18 cellular contexts compared by ENCODE assay signal in the genomic region with DNA sequence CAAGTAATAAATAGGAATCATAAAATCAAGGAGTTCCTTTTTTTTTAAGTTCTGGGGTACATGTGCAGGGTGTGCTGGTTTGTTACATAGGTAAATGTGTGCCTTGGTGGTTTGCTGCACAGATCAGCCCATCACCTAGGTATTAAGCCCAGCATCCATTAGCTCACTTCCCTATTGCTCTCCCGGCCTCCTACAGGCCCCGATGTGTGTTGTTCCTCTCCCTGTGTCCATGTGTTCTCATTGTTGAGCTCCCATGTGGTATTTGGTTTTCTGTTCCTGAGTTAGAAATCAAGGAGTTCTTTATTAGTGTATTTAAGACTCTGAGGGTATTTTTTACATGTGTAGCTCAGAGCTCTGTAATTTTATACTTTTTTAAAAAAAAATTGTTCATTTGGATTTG.
DNase-seq lines count a peak whose midpoint lies in the region; ATAC-seq, FAIRE-seq and TF ChIP-seq lines count a peak whose summit lies in the region.
"Had no signal": no experiment of that assay in that cellular context is flagged by ENCODE, and none has a peak within 500 bp of the region (broad histone marks: within the 10 kb centered on the region; RNA-seq: fewer than 3 reads in every experiment).

No MANE protein-coding gene starts in this region.

- peak; percentile 88 for ATAC-seq in HepG2
- ATAC-seq in right lobe of liver: no peak
- peak; percentile 18 for ATAC-seq in foreskin keratinocyte
- ATAC-seq in HG02588 (IDR thresholded peaks at IDR 0.05; ENCODE audit: unreplicated experiment): no peak
- ATAC-seq: HCT116, K562 had no signal

- peak; percentile 28 for DNase-seq in HepG2 (ENCODE audit: low spot score)
- DNase-seq in right lobe of liver: no peak
- peak; percentile 18 for DNase-seq in NCI-H69 (lab: John Stamatoyannopoulos, UW)
- no peak for DNase-seq in foreskin keratinocyte
- DNase-seq in type B pancreatic cell (ENCODE audit: extremely low spot score, unreplicated experiment): no peak
- DNase-seq in Karpas-422: no peak
- DNase-seq in activated naive CD4-positive, alpha-beta T cell treated with anti-CD3 and anti-CD28 coated beads, Interleukin-2, amount 50 U/mL, for 16 hours: no peak
- DNase-seq: C1 segment of cervical spinal cord; CD8-positive, alpha-beta memory T cell; DMS79; NCI-H1436; NCI-H2029; NCI-H748 treated with DMSO at 0.1 percent for 48 hours; OCI-M1; RPMI8226 had no signal

- no peak overlapping the region for H3K27ac ChIP-seq in HepG2 (ENCODE audit: extremely low read length, insufficient read depth, low read length)
- no peak overlapping the region for H3K27ac ChIP-seq in right lobe of liver
- no peak overlapping the region for H3K27ac ChIP-seq in foreskin keratinocyte
- H3K27ac ChIP-seq in Karpas-422 (ENCODE audit: low read length): no peak overlapping the region

- intact Hi-C loops in HepG2 (cut with micrococcal nuclease; ENCODE audit: unreplicated experiment) (no loop called here), right lobe of liver (cut with DNase I) (no loop called here)

- H3K4me3 Mint-ChIP-seq in type B pancreatic cell: no peak overlapping the region
- H3K4me3 Mint-ChIP-seq: CD8-positive, alpha-beta memory T cell had no signal

- TF ChIP-seq EP300 in HepG2 (IDR thresholded peaks at IDR 0.05; ENCODE audit: low read depth in 2 of 2, low read length in 2 of 2) (no peak), HepG2 (CRISPR knock-in tag; IDR thresholded peaks at IDR 0.05; ENCODE audit: borderline replicate concordance) (no peak)

- no peaks in the 10 kb centered on the region for H4K20me1 ChIP-seq in HepG2 (ENCODE audit: insufficient read depth, low read length)
- no peaks in the 10 kb centered on the region for H4K20me1 ChIP-seq in Karpas-422 (ENCODE audit: insufficient read depth, low read depth, low read length)

- CTCF ChIA-PET in HepG2 (lab: Yijun Ruan, JAX; ENCODE audit: low intra/inter-chr PET ratio, low total read pairs): no interaction called here

- no peak for TF ChIP-seq RAD21 in HepG2 (CRISPR knock-in tag; IDR thresholded peaks at IDR 0.05)

- no peak overlapping the region for H3K4me2 ChIP-seq in HepG2 (ENCODE audit: low read depth, low read length)
- no peak overlapping the region for H3K4me2 ChIP-seq in Karpas-422 (ENCODE audit: low read depth, low read length, poor library complexity, severe bottlenecking)

- no peaks in the 10 kb centered on the region for H3K4me1 ChIP-seq in HepG2 (ENCODE audit: insufficient read depth, low read length)
- no peaks in the 10 kb centered on the region for H3K4me1 ChIP-seq in right lobe of liver
- no peaks in the 10 kb centered on the region for H3K4me1 ChIP-seq in foreskin keratinocyte
- H3K4me1 ChIP-seq in Karpas-422 (ENCODE audit: low read length): no peaks in the 10 kb centered on the region

- no peaks in the 10 kb centered on the region for H3K9me2 ChIP-seq in Karpas-422 (replicated peaks; ENCODE audit: insufficient read depth, low read length)

- H3K4me3 ChIP-seq in HepG2 (replicated peaks in 1 of 3; ENCODE audit: insufficient read depth in 1 of 3, low read depth in 2 of 3, low read length in 3 of 3): no peak overlapping the region
- H3K4me3 ChIP-seq in right lobe of liver: no peak overlapping the region
- no peak overlapping the region for H3K4me3 ChIP-seq in Karpas-422 (ENCODE audit: low read length)
- H3K4me3 ChIP-seq: K562 had no signal

- no peak for FAIRE-seq in HepG2 (lab: Jason Lieb, UNC)
- FAIRE-seq: K562 had no signal

- H3K9ac ChIP-seq in HepG2 (ENCODE audit: insufficient read depth, low read depth, low read length) (no peak overlapping the region), Karpas-422 (ENCODE audit: low read length) (no peak overlapping the region)

- H3K9me3 ChIP-seq in HepG2 (ENCODE audit: low read length) (no peaks in the 10 kb centered on the region), right lobe of liver (no peaks in the 10 kb centered on the region), Karpas-422 (ENCODE audit: low read length) (no peaks in the 10 kb centered on the region)

- BruUV-seq in HepG2 (replicated peaks; lab: Mats Ljungman, UMichigan): no TSS peak

- no peaks in the 10 kb centered on the region for H3K27me3 ChIP-seq in HepG2 (ENCODE audit: control insufficient read depth in 1 of 2, insufficient read depth in 2 of 2, low read length in 2 of 2)
- H3K27me3 ChIP-seq in right lobe of liver: no peaks in the 10 kb centered on the region
- H3K27me3 ChIP-seq in foreskin keratinocyte: no peaks in the 10 kb centered on the region
- H3K27me3 ChIP-seq in Karpas-422 (ENCODE audit: low read length): no peaks in the 10 kb centered on the region

- H3K9me3 Mint-ChIP-seq in type B pancreatic cell: no peaks in the 10 kb centered on the region
- H3K9me3 Mint-ChIP-seq: CD8-positive, alpha-beta memory T cell had no signal

- peaks cover 13% of the 10 kb centered on the region for H3K36me3 Mint-ChIP-seq in type B pancreatic cell

- peaks cover 21 to 57% of the 10 kb centered on the region in 2 experiments for H3K36me3 ChIP-seq in HepG2 (replicated peaks in 1 of 2; ENCODE audit: control insufficient read depth in 1 of 2, insufficient read depth in 2 of 2, low read length in 2 of 2)
- H3K36me3 ChIP-seq in right lobe of liver: peaks cover 0 to 20% (median 10%) of the 10 kb centered on the region in 4 donors
- peaks cover 33% of the 10 kb centered on the region for H3K36me3 ChIP-seq in Karpas-422 (ENCODE audit: insufficient read depth, low read length)

- no peak overlapping the region for H3K27ac Mint-ChIP-seq in type B pancreatic cell
- H3K27ac Mint-ChIP-seq: CD8-positive, alpha-beta memory T cell had no signal

- TF ChIP-seq CTCF in HepG2 (CRISPR knock-in tag; IDR thresholded peaks at IDR 0.05): no peak
- no peak for TF ChIP-seq CTCF in right lobe of liver (IDR thresholded peaks at IDR 0.05)
- TF ChIP-seq CTCF in foreskin keratinocyte (conservative IDR thresholded peaks at IDR 0.05): peak; percentile 5
- TF ChIP-seq CTCF in type B pancreatic cell (conservative IDR thresholded peaks at IDR 0.05): peak; percentile 38

- WGBS in HepG2 (ENCODE audit: low lambda C conversion rate): 93% methylated on average over 2 of the region's 2 CpGs
- 100% methylated on average over 2 of the region's 2 CpGs for WGBS in right lobe of liver (ENCODE audit: insufficient coverage, low coverage, low lambda C conversion rate, missing lambda C conversion rate)

- no peaks in the 10 kb centered on the region for H3K79me2 ChIP-seq in HepG2 (ENCODE audit: insufficient read depth, low read length)
- H3K79me2 ChIP-seq in Karpas-422 (ENCODE audit: low read length): peaks cover under 1% of the 10 kb centered on the region; the same call in 1 of the 2 replicates

- no peak for TF ChIP-seq POLR2A in HepG2 (IDR thresholded peaks at IDR 0.05; ENCODE audit: insufficient read depth in 1 of 2, low read depth in 2 of 2, low read length in 2 of 2)
- no peak for TF ChIP-seq POLR2A in right lobe of liver (IDR thresholded peaks at IDR 0.05)

- POLR2A ChIA-PET in HepG2 (lab: Yijun Ruan, JAX): no interaction called here

- H3K27me3 Mint-ChIP-seq in type B pancreatic cell: no peaks in the 10 kb centered on the region
- H3K27me3 Mint-ChIP-seq: CD8-positive, alpha-beta memory T cell had no signal

- H3K4me1 Mint-ChIP-seq in type B pancreatic cell (ENCODE audit: unreplicated experiment): no peaks in the 10 kb centered on the region
- H3K4me1 Mint-ChIP-seq: CD8-positive, alpha-beta memory T cell had no signal

- H2AFZ ChIP-seq in HepG2 (ENCODE audit: low read length) (no peak overlapping the region), Karpas-422 (ENCODE audit: low read length) (no peak overlapping the region)

- in situ Hi-C loops in HepG2 (cut with HindIII; ENCODE audit: extremely low pct_ligation_motif_present, low pct_unique_long_range_greater_than_20kb): no loop called here

TF ChIP-seq in HepG2, 621 proteins besides CTCF, POLR2A, EP300 and RAD21 (continues in another document):
- TF ChIP-seq HBP1 (CRISPR knock-in tag; IDR thresholded peaks at IDR 0.05; ENCODE audit: low read depth) (no peak), ZKSCAN1 (IDR thresholded peaks at IDR 0.05; ENCODE audit: low read length) (no peak), ATF4 (CRISPR knock-in tag; IDR thresholded peaks at IDR 0.05) (no peak), ZBTB1 (CRISPR knock-in tag; IDR thresholded peaks at IDR 0.05; ENCODE audit: borderline replicate concordance) (no peak)

Comparison
In these comparisons a context has a peak if more than half of its experiments do, and no peak if none do; other contexts are left out.
1. ATAC-seq: peak in HepG2 (single experiment) and foreskin keratinocyte (single experiment); none in right lobe of liver (0 of 4) and HG02588 (single experiment).
2. DNase-seq: peak in HepG2 (single experiment) and NCI-H69 (single experiment); none in right lobe of liver (0 of 3), foreskin keratinocyte (0 of 2), type B pancreatic cell (single experiment), Karpas-422 (single experiment) and activated naive CD4-positive, alpha-beta T cell treated with anti-CD3 and anti-CD28 coated beads, Interleukin-2, amount 50 U/mL, for 16 hours (single experiment).
3. CTCF ChIP-seq: peak in foreskin keratinocyte (single experiment) and type B pancreatic cell (single experiment); none in HepG2 (single experiment) and right lobe of liver (0 of 4).